Comparison of ENCODE assay signal across 19 cellular contexts in the genomic region with DNA sequence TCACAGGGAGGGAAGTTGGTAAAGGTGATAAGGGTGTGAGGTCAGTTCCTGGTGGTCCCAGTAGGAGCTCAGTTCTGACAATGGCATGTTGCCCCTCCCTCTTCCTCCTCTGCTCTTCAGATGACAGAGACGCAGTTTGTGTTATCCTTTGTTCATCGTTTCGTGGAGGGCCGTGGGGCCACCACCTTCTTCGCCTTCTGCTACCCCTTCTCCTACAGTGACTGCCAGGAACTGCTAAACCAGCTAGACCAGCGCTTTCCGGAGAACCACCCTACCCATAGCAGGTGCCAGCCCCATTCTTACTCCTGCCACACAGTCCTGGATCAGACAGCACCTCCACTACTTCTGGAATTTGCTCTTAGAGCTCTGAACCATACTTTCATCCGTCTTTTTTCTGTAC.
"Had no signal": no experiment of that assay in that cellular context is flagged by ENCODE, and none has a peak within 500 bp of the region (broad histone marks: within the 10 kb centered on the region; RNA-seq: fewer than 3 reads in every experiment).

No MANE protein-coding gene starts in this region.

- H3K36me3 ChIP-seq: colonic mucosa, ovary, uterus had no signal

- H3K27me3 ChIP-seq: adrenal gland, colonic mucosa, esophagus squamous epithelium, ovary, tibial artery, uterus had no signal

- H3K9me3 Mint-ChIP-seq: memory B cell; stimulated activated memory B cell treated with anti-CD40 and anti-IgM and Interleukin-4, amounts not matched to agents 10 μg/mL and 1 μg/mL and 100 μg/mL, for 72 hours; WTC11 had no signal

- H3K4me3 ChIP-seq: adrenal gland, colonic mucosa, esophagus squamous epithelium, ovary, SK-N-MC, tibial artery, uterus had no signal

- H3K27ac Mint-ChIP-seq: activated CD8-positive, alpha-beta T cell treated with anti-CD3 and anti-CD28 coated beads, Interleukin-2, amount 10 ng/mL, durations not matched to agents 7 days and 5 days; activated T-cell treated with anti-CD3 and anti-CD28 coated beads, Interleukin-2, amount 50 U/mL, for 72 hours; memory B cell; WTC11 had no signal

- H3K27ac ChIP-seq: adrenal gland, colonic mucosa, ovary, SK-N-MC, tibial artery, uterus had no signal

- DNase-seq: activated CD4-positive, alpha-beta T cell treated with anti-CD3 and anti-CD28 coated beads for 4 hours; activated CD8-positive, alpha-beta memory T cell treated with anti-CD3 and anti-CD28 coated beads, Interleukin-2, amount 50 U/mL, for 4 hours; activated CD8-positive, alpha-beta T cell treated with anti-CD3 and anti-CD28 coated beads, Interleukin-2, amount 10 ng/mL, durations not matched to agents 7 days and 5 days; activated T-cell treated with anti-CD3 and anti-CD28 coated beads, Interleukin-2, amount 50 U/mL, for 72 hours; adrenal gland; caudate nucleus; colonic mucosa; esophagus squamous epithelium; hypothalamus; left ventricle myocardium superior; ovary; stimulated activated CD4-positive, alpha-beta T cell treated with anti-CD3 and anti-CD28 coated beads, Interleukin-12 subunit alpha, Interleukin-12 subunit beta, amount 100 ng/mL, for 4 hours; stimulated activated CD4-positive, alpha-beta T cell treated with anti-CD3 and anti-CD28 coated beads, Interleukin-2, amount 100 ng/mL, for 24 hours; tibial artery; uterus had no signal

- H3K9me3 ChIP-seq: adrenal gland, colonic mucosa, esophagus squamous epithelium, ovary, tibial artery, uterus had no signal

- ATAC-seq: activated CD8-positive, alpha-beta T cell treated with anti-CD3 and anti-CD28 coated beads, Interleukin-2, amount 10 ng/mL, durations not matched to agents 7 days and 5 days; activated T-cell treated with anti-CD3 and anti-CD28 coated beads, Interleukin-2, amount 50 U/mL, for 72 hours; left ventricle myocardium superior; stimulated activated memory B cell treated with anti-CD40 and anti-IgM and Interleukin-4, amounts not matched to agents 10 μg/mL and 1 μg/mL and 100 μg/mL, for 72 hours; WTC11 had no signal

- H3K27me3 Mint-ChIP-seq: memory B cell had no signal

- H3K4me3 Mint-ChIP-seq: activated CD8-positive, alpha-beta T cell treated with anti-CD3 and anti-CD28 coated beads, Interleukin-2, amount 10 ng/mL, durations not matched to agents 7 days and 5 days; activated T-cell treated with anti-CD3 and anti-CD28 coated beads, Interleukin-2, amount 50 U/mL, for 72 hours had no signal
